In genomic region chr20:47318596-47319516, GRCh38 we compare ENCODE assay signal across 1 cellular context.
TF ChIP-seq lines count a peak whose summit lies in the region.

No MANE protein-coding gene starts in this region.

TF ChIP-seq in K562, 482 proteins besides CTCF, POLR2A, EP300 and RAD21 (continued from another document and continues in another):
- TF ChIP-seq ARID3A (IDR thresholded peaks at IDR 0.05; ENCODE audit: borderline replicate concordance, low read depth, low read length) (0 out of 2 replicates have a peak, but pooled peaks have one; percentile 29), NR2C1 (IDR thresholded peaks at IDR 0.05) (no peak), NR2C1 (tag; IDR thresholded peaks at IDR 0.05) (no peak), ATF4 (CRISPR knock-in tag; IDR thresholded peaks at IDR 0.05) (no peak), ATF3 (IDR thresholded peaks at IDR 0.05) (no peak), ATF3 (CRISPR knock-in tag; conservative IDR thresholded peaks at IDR 0.05) (no peak), ZFX (CRISPR knock-in tag; IDR thresholded peaks at IDR 0.05) (no peak; the same call in none of the 2 replicates), TRIM24 (IDR thresholded peaks at IDR 0.05) (no peak), MECOM (CRISPR knock-in tag; IDR thresholded peaks at IDR 0.05) (no peak), KDM1A (IDR thresholded peaks at IDR 0.05) (no peak), ZNF644 (tag; IDR thresholded peaks at IDR 0.05; ENCODE audit: low read depth) (peak; percentile 62; the same call in 1 of the 2 replicates), ZKSCAN1 (IDR thresholded peaks at IDR 0.05; ENCODE audit: low read depth, low read length) (0 out of 2 replicates have a peak, but pooled peaks have one; percentile 39), U2AF2 (optimal IDR thresholded peaks at IDR 0.05; ENCODE audit: low read depth, low read length) (no peak), BRD4 (IDR thresholded peaks at IDR 0.05) (peak; percentile 13; the same call in 1 of the 2 replicates), TCFL5 (CRISPR knock-in tag; conservative IDR thresholded peaks at IDR 0.05) (no peak), EP400 (IDR thresholded peaks at IDR 0.05) (peak; percentile 38; the same call in 1 of the 2 replicates), ZNF592 (IDR thresholded peaks at IDR 0.05) (peak; percentile 20; the same call in 1 of the 2 replicates), NBN (IDR thresholded peaks at IDR 0.05; ENCODE audit: low read depth) (peak; percentile 33; the same call in 1 of the 2 replicates), CBFA2T3 (IDR thresholded peaks at IDR 0.05) (peak; percentile 29; the same call in 1 of the 2 replicates), SMARCC2 (IDR thresholded peaks at IDR 0.05; ENCODE audit: low read depth) (no peak), CREM (IDR thresholded peaks at IDR 0.05; ENCODE audit: low read depth) (no peak), POLR2AphosphoS5 (IDR thresholded peaks at IDR 0.05; ENCODE audit: control insufficient read depth, insufficient read depth, low read depth, low read length) (peak; percentile 1; the same call in 1 of the 2 replicates), ETV1 (tag; conservative IDR thresholded peaks at IDR 0.05; ENCODE audit: low read depth) (peak; percentile 22; the same call in 1 of the 2 replicates), ESRRA (IDR thresholded peaks at IDR 0.05; ENCODE audit: borderline replicate concordance, low read depth) (peak; percentile 69; the same call in 1 of the 2 replicates), ZBTB11 (CRISPR knock-in tag; IDR thresholded peaks at IDR 0.05) (peak in 1 of 3 experiments; percentile 69; a peak in 2 of 6 replicates), YY1 (IDR thresholded peaks at IDR 0.05; ENCODE audit: borderline replicate concordance in 1 of 3, control insufficient read depth in 1 of 3, extremely low read depth in 1 of 3, insufficient read depth in 3 of 3, insufficient read length in 1 of 3, insufficient replicate concordance in 2 of 3, low read depth in 1 of 3, low read length in 2 of 3) (peak in 1 of 3 experiments; percentile 35), ZBTB17 (CRISPR knock-in tag; IDR thresholded peaks at IDR 0.05) (no peak), FOXK1 (CRISPR knock-in tag; IDR thresholded peaks at IDR 0.05; ENCODE audit: borderline replicate concordance) (no peak), NRF1 (conservative IDR thresholded peaks at IDR 0.05 in 1 of 2, IDR thresholded peaks at IDR 0.05 in 1 of 2) (0 out of 4 replicates have a peak, but pooled peaks have one; percentile 10 to 19), HDGF (IDR thresholded peaks at IDR 0.05) (0 out of 2 replicates have a peak, but pooled peaks have one; percentile 57), TARDBP (IDR thresholded peaks at IDR 0.05) (no peak), RBBP5 (IDR thresholded peaks at IDR 0.05; ENCODE audit: borderline replicate concordance, insufficient read depth, low read length, poor library complexity, severe bottlenecking) (peak; percentile 76), RERE (CRISPR knock-in tag; IDR thresholded peaks at IDR 0.05; ENCODE audit: borderline replicate concordance) (no peak), EZH2 (IDR thresholded peaks at IDR 0.05; ENCODE audit: borderline replicate concordance, low read depth, low read length) (no peak), COPS2 (conservative IDR thresholded peaks at IDR 0.05) (no peak), CEBPZ (IDR thresholded peaks at IDR 0.05; ENCODE audit: borderline replicate concordance, low read depth, low read length) (no peak), TOE1 (IDR thresholded peaks at IDR 0.05; ENCODE audit: borderline replicate concordance) (no peak), TOE1 (CRISPR knock-in tag; IDR thresholded peaks at IDR 0.05; ENCODE audit: borderline replicate concordance, low read depth) (no peak), ZC3H11A (IDR thresholded peaks at IDR 0.05; ENCODE audit: low read depth, low read length) (no peak), SMC3 (conservative IDR thresholded peaks at IDR 0.05; ENCODE audit: insufficient read depth, low read depth, low read length) (no peak), CSDE1 (IDR thresholded peaks at IDR 0.05) (no peak)
